1 cellular context compared by ENCODE assay signal in the genomic region with DNA sequence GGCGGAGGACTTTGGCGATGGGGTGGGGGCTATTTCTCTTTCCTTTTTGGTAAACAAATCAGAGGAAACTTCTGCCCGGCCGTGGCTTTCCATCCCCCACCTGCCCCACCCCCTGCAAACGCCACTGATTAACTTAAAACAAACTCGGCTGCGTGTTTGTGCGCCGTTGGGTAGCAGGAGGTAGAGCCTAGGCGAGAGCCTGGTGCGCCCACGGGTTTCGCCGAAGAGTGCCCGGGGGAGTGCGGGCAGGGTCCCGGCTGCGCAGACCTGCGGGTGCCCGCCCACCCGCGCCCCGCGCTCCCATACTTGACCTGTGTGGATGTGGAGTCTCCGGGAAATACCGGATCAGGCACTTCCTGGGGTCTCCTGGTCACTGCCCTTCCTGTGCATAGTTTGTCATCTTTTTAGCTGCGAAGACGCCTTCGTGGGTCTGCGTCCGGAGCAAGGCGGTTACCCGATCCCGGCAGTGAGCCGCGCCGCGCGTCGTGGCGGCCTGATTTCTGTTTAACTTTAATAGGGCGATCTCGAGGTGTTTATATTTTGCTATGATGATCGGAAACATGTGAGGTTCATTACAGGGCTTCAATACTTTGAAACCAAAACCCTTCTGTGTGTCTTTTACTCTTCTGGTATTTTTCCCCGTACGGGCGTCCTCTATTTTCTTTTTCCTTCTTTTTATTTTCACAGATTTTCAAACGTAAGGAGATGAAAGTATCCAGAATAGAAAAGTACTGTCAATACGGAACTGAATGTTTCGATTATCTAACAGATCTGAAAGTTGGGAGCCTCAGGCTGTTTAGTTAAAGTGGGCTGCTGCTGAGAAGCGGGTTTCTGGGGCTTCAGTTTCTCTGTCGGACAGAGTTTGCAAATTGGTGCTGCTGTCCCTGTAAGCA.
TF ChIP-seq lines count a peak whose summit lies in the region.

No MANE protein-coding gene starts in this region.

TF ChIP-seq in HepG2, 621 proteins besides CTCF, POLR2A, EP300 and RAD21 (continued from another document):
- TF ChIP-seq, protein P1, sequence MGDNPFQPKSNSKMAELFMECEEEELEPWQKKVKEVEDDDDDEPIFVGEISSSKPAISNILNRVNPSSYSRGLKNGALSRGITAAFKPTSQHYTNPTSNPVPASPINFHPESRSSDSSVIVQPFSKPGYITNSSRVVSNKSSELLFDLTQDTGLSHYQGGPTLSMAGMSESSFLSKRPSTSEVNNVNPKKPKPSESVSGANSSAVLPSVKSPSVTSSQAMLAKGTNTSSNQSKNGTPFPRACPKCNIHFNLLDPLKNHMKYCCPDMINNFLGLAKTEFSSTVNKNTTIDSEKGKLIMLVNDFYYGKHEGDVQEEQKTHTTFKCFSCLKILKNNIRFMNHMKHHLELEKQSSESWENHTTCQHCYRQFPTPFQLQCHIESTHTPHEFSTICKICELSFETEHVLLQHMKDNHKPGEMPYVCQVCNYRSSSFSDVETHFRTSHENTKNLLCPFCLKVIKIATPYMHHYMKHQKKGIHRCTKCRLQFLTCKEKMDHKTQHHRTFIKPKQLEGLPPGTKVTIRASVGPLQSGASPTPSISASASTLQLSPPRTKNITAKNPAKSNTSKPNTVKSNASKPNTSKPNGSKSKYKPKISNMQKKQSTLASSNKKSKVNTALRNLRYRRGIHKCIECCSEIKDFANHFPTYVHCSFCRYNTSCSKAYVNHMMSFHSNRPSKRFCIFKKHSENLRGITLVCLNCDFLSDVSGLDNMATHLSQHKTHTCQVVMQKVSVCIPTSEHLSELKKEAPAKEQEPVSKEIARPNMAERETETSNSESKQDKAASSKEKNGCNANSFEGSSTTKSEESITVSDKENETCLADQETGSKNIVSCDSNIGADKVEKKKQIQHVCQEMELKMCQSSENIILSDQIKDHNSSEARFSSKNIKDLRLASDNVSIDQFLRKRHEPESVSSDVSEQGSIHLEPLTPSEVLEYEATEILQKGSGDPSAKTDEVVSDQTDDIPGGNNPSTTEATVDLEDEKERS (CRISPR knock-in tag; IDR thresholded peaks at IDR 0.05): no peak
- no peak for TF ChIP-seq YEATS2 (CRISPR knock-in tag; IDR thresholded peaks at IDR 0.05; ENCODE audit: borderline replicate concordance)
TF ChIP-seq in HepG2: peak in this region for 22.
